26 cellular contexts compared by ENCODE assay signal in genomic region chr11:13694115-13694514, GRCh38.
"Had no signal": no experiment of that assay in that cellular context is flagged by ENCODE, and none has a peak within 500 bp of the region (broad histone marks: within the 10 kb centered on the region; RNA-seq: fewer than 3 reads in every experiment).

No MANE protein-coding gene starts in this region.

- ATAC-seq: foreskin keratinocyte; left cardiac atrium; left ventricle myocardium superior; sciatic nerve; stimulated activated memory B cell treated with anti-CD40 and anti-IgM and Interleukin-4, amounts not matched to agents 10 μg/mL and 1 μg/mL and 100 μg/mL, for 72 hours had no signal

- H3K27me3 Mint-ChIP-seq: naive B cell; stimulated activated memory B cell treated with anti-CD40 and anti-IgM and Interleukin-4, amounts not matched to agents 10 μg/mL and 1 μg/mL and 100 μg/mL, for 72 hours; stimulated activated naive CD8-positive, alpha-beta T cell treated with anti-CD3 and anti-CD28 coated beads, Interleukin-15, Interleukin-2, amounts not matched to agents 100 ng/mL and 50 ng/mL, for 24 hours had no signal

- H3K9me3 Mint-ChIP-seq: nephron; stimulated activated memory B cell treated with anti-CD40 and anti-IgM and Interleukin-4, amounts not matched to agents 10 μg/mL and 1 μg/mL and 100 μg/mL, for 72 hours had no signal

- H3K4me3 Mint-ChIP-seq: endodermal cell; naive B cell; nephron; stimulated activated memory B cell treated with anti-CD40 and anti-IgM and Interleukin-4, amounts not matched to agents 10 μg/mL and 1 μg/mL and 100 μg/mL, for 72 hours; stimulated activated naive CD8-positive, alpha-beta T cell treated with anti-CD3 and anti-CD28 coated beads, Interleukin-15, Interleukin-2, amounts not matched to agents 100 ng/mL and 50 ng/mL, for 24 hours had no signal

- DNase-seq: colonic mucosa; dermis blood vessel endothelial cell; effector CD4-positive, alpha-beta T cell; endodermal cell; erythroblast; foreskin keratinocyte; head of caudate nucleus; kidney; left cardiac atrium; left ventricle myocardium superior; mesenchymal stem cell; naive B cell; psoas muscle; retina; spleen; stimulated activated CD4-positive, alpha-beta T cell treated with anti-CD3 and anti-CD28 coated beads, Interleukin-15, amount 100 ng/mL, for 24 hours; stimulated activated CD4-positive, alpha-beta T cell treated with anti-CD3 and anti-CD28 coated beads, Interleukin-1b, Interleukin-23, amount 100 ng/mL, for 48 hours; stimulated activated CD4-positive, alpha-beta T cell treated with anti-CD3 and anti-CD28 coated beads, Interleukin-4, amount 100 ng/mL, for 24 hours; transverse colon had no signal

- H3K9me3 ChIP-seq: colonic mucosa, psoas muscle, thoracic aorta, transverse colon had no signal

- H3K27ac ChIP-seq: colonic mucosa, foreskin keratinocyte, hepatocyte, parathyroid adenoma, psoas muscle, spleen, thoracic aorta, transverse colon had no signal

- H3K27ac Mint-ChIP-seq: nephron; stimulated activated memory B cell treated with anti-CD40 and anti-IgM and Interleukin-4, amounts not matched to agents 10 μg/mL and 1 μg/mL and 100 μg/mL, for 72 hours; stimulated activated naive CD8-positive, alpha-beta T cell treated with anti-CD3 and anti-CD28 coated beads, Interleukin-15, Interleukin-2, amounts not matched to agents 100 ng/mL and 50 ng/mL, for 24 hours had no signal
